15 cellular contexts compared by ENCODE assay signal in the genomic region with DNA sequence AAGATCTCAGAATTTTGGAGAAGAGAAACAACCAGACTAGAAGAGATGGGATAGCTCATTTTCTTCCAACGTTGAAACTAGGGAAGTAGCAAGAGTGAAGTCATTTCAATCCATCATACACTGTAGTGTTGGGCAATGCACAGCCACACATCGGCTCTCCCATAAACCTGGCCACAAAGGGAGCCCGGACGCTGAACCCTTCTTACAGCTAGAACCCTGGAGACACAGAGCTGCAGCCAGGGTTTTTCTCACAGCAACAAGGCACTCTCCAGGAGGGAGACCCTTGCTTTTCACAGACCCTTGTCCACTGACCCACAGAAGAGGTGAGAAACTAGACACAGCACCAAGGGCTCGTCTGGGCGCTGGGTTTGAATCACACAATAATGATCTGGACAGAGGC.
"Had no signal": no experiment of that assay in that cellular context is flagged by ENCODE, and none has a peak within 500 bp of the region (broad histone marks: within the 10 kb centered on the region; RNA-seq: fewer than 3 reads in every experiment).

No MANE protein-coding gene starts in this region.

- H3K4me3 ChIP-seq: breast epithelium, colonic mucosa, esophagus muscularis mucosa, heart left ventricle, sigmoid colon, smooth muscle cell had no signal

- H3K27ac ChIP-seq: breast epithelium, colonic mucosa, esophagus muscularis mucosa, heart left ventricle, parathyroid adenoma, sigmoid colon had no signal

- DNase-seq: activated CD4-positive, alpha-beta memory T cell treated with anti-CD3 and anti-CD28 coated beads for 36 hours; activated CD4-positive, alpha-beta T cell treated with anti-CD3 and anti-CD28 coated beads for 48 hours; activated T-cell treated with anti-CD3 and anti-CD28 coated beads, Interleukin-2, amount 50 U/mL, for 1 hour; colonic mucosa; heart left ventricle; left ventricle myocardium superior; sigmoid colon; stimulated activated CD4-positive, alpha-beta T cell treated with anti-CD3 and anti-CD28 coated beads, Interleukin-15, amount 100 ng/mL, for 24 hours; stimulated activated naive B cell treated with anti-CD40 and anti-IgM and Interleukin-4, amounts not matched to agents 10 μg/mL and 1 μg/mL and 100 μg/mL, for 72 hours; T-helper 17 cell; trophoblast cell had no signal
